11 cellular contexts compared by ENCODE assay signal in the genomic region with DNA sequence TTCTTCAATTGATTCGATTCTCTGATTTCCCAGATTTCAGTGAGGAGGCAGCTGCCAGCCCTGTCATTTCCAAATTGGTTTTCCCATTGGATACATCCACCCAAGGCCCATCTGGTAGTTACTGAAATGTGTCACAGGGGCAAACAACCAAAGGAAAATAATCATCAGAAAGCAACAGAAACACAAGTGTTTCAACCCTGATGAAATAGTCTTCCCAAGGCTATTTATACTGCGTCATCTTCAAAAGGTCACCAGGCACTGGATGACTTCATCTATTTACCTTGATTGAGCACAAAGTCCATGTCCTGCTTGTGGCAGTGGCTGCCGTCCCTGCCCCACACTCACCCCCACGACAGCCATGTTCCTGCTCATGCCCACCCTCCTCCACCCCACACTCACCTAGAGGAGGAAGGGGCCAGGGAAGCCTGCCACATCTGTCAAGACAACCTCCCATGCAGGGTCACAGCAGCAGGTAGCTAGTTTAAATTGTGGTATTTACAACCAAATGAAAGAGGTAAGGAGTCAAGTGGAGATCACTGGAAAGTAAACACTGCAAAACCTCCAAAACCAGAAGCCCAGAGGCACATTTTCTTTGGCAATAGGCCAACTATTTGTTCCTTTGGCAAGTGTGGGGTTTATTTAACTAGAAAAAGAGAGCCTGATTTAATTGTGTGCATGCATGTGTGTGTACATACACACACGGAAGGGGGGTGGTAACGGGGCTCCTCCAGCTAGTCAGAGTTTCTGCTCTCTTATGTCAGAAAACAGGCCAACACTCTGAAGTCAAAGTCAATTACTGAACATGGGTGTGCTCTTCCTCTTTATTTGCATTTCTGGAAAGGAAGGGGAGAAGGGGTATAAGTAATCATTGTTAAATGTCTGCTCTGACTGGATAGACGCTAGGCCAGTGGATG. TPM values are rescaled to one million over a fixed set of nuclear protein-coding genes. Genes with fewer than 3 reads are reported as not detected.
A peak's percentile ranks its signal among the peaks of the same experiment; 100 is the strongest.
DNase-seq lines count a peak whose midpoint lies in the region; ATAC-seq and TF ChIP-seq lines count a peak whose summit lies in the region.
"Had no signal": no experiment of that assay in that cellular context is flagged by ENCODE, and none has a peak within 500 bp of the region (broad histone marks: within the 10 kb centered on the region; RNA-seq: fewer than 3 reads in every experiment).

No MANE protein-coding gene starts in this region.

- H3K9me3 ChIP-seq in right lobe of liver: no peaks in the 10 kb centered on the region

- H3K4me1 Mint-ChIP-seq in WTC11 (peaks cover 19% of the 10 kb centered on the region), nephron progenitor cell (peaks cover 24% of the 10 kb centered on the region)

- H3K36me3 ChIP-seq in right lobe of liver: no peaks in the 10 kb centered on the region

- no peak overlapping the region for H3K27ac Mint-ChIP-seq in WTC11
- no peak overlapping the region for H3K27ac Mint-ChIP-seq in nephron progenitor cell
- H3K27ac Mint-ChIP-seq: activated T-cell treated with anti-CD3 and anti-CD28 coated beads, Interleukin-2, amount 50 U/mL, for 72 hours had no signal

- peak; percentile 77 for TF ChIP-seq POLR2A in right lobe of liver (IDR thresholded peaks at IDR 0.05)

- H3K9me3 Mint-ChIP-seq in WTC11 (no peaks in the 10 kb centered on the region), nephron progenitor cell (no peaks in the 10 kb centered on the region)
- H3K9me3 Mint-ChIP-seq: activated T-cell treated with anti-CD3 and anti-CD28 coated beads, Interleukin-2, amount 50 U/mL, for 72 hours had no signal

- H3K27me3 Mint-ChIP-seq in WTC11 (ENCODE audit: low read depth): no peaks in the 10 kb centered on the region; the same call in 1 of the 2 replicates
- H3K27me3 Mint-ChIP-seq in nephron progenitor cell (ENCODE audit: low read depth, poor library complexity): no peaks in the 10 kb centered on the region

- in situ Hi-C loops in G401 (cut with HindIII; ENCODE audit: low sequenced_read_pairs): no loop called here

- peaks cover 0 to 39% (median 14%) of the 10 kb centered on the region in 4 donors for H3K4me1 ChIP-seq in right lobe of liver

- no peaks in the 10 kb centered on the region for H3K27me3 ChIP-seq in right lobe of liver

- CTCF ChIA-PET in WTC11 (lab: Charles Lee): no interaction called here

- peak overlapping the region; percentile 76 to 99 (median 95) for H3K27ac ChIP-seq in right lobe of liver

- H3K36me3 Mint-ChIP-seq in WTC11 (no peaks in the 10 kb centered on the region), nephron progenitor cell (ENCODE audit: low read depth) (no peaks in the 10 kb centered on the region)

- TF ChIP-seq CTCF in WTC11 (IDR thresholded peaks at IDR 0.05) (no peak), right lobe of liver (IDR thresholded peaks at IDR 0.05) (no peak), nephron progenitor cell (IDR thresholded peaks at IDR 0.05) (no peak)

- POLR2A ChIA-PET in WTC11 (lab: Charles Lee): no interaction called here

- 24% methylated on average over 5 of the region's 7 CpGs for WGBS in right lobe of liver (ENCODE audit: insufficient coverage, low coverage, low lambda C conversion rate, missing lambda C conversion rate)

- H3K4me3 Mint-ChIP-seq in WTC11 (no peak overlapping the region), nephron progenitor cell (no peak overlapping the region)
- H3K4me3 Mint-ChIP-seq: activated T-cell treated with anti-CD3 and anti-CD28 coated beads, Interleukin-2, amount 50 U/mL, for 72 hours had no signal

- DNase-seq in DMS53 treated with DMSO at 0.1 percent for 48 hours (lab: John Stamatoyannopoulos, UW; ENCODE audit: unreplicated experiment): peak; percentile 98
- DNase-seq in NCI-H2029 treated with DMSO at 0.1 percent for 48 hours (lab: John Stamatoyannopoulos, UW): peak; percentile 95
- DNase-seq in WTC11 (ENCODE audit: low spot score): no peak
- DNase-seq in right lobe of liver: peak; percentile 70 to 87 (median 84)
- no peak for DNase-seq in G401 (ENCODE audit: low spot score)
- no peak for DNase-seq in nephron progenitor cell
- DNase-seq: activated T-cell treated with anti-CD3 and anti-CD28 coated beads, Interleukin-2, amount 50 U/mL, for 72 hours; GF-D8 had no signal

- H3K4me3 ChIP-seq in right lobe of liver: peak overlapping the region in 1 of 3 donors; percentile 19
- H3K4me3 ChIP-seq: skin epidermis had no signal

- ATAC-seq in WTC11: peak; percentile 59; the same call in 1 of the 2 replicates
- peak; percentile 79 to 92 (median 84) for ATAC-seq in right lobe of liver
- ATAC-seq in GM21825 (IDR thresholded peaks at IDR 0.05; ENCODE audit: unreplicated experiment): no peak
- no peak for ATAC-seq in GM21367 (IDR thresholded peaks at IDR 0.05; ENCODE audit: unreplicated experiment)
- ATAC-seq: activated T-cell treated with anti-CD3 and anti-CD28 coated beads, Interleukin-2, amount 50 U/mL, for 72 hours had no signal

- intact Hi-C loops in right lobe of liver (cut with DNase I): loop anchor here in 1 of 2 donors (10.0 kb wide), 1 partner anchor 487 kb away; a partner anchor contains a TSS

TF ChIP-seq in WTC11, 78 proteins besides CTCF, POLR2A, EP300 and RAD21:
- TF ChIP-seq OVOL2 (CRISPR knock-in tag; IDR thresholded peaks at IDR 0.05; ENCODE audit: borderline replicate concordance): no peak
- TF ChIP-seq, protein P1, sequence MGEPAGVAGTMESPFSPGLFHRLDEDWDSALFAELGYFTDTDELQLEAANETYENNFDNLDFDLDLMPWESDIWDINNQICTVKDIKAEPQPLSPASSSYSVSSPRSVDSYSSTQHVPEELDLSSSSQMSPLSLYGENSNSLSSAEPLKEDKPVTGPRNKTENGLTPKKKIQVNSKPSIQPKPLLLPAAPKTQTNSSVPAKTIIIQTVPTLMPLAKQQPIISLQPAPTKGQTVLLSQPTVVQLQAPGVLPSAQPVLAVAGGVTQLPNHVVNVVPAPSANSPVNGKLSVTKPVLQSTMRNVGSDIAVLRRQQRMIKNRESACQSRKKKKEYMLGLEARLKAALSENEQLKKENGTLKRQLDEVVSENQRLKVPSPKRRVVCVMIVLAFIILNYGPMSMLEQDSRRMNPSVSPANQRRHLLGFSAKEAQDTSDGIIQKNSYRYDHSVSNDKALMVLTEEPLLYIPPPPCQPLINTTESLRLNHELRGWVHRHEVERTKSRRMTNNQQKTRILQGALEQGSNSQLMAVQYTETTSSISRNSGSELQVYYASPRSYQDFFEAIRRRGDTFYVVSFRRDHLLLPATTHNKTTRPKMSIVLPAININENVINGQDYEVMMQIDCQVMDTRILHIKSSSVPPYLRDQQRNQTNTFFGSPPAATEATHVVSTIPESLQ (CRISPR knock-in tag; IDR thresholded peaks at IDR 0.05): no peak
- TF ChIP-seq, protein P2, sequence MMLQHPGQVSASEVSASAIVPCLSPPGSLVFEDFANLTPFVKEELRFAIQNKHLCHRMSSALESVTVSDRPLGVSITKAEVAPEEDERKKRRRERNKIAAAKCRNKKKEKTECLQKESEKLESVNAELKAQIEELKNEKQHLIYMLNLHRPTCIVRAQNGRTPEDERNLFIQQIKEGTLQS (CRISPR knock-in tag; conservative IDR thresholded peaks at IDR 0.05): no peak
- peak; percentile 95 for TF ChIP-seq GABPB1 (CRISPR knock-in tag; IDR thresholded peaks at IDR 0.05)

RNA-seq across cellular contexts. Expression of a gene that starts 49.5 kb away (rescaled TPM):
- total RNA-seq in WTC11 (2021) (67.9 to 80.0 TPM (median 79.2 TPM) in 3 replicates), right lobe of liver (10 to 100 TPM; 23.3 to 66.4 (median 50.0) TPM)
- 78.3 and 99.2 TPM in 2 replicates for total RNA-seq in G401 (2014; rRNA removed; shearing (Covaris generic))

Comparison
In these comparisons a context has a peak if more than half of its experiments do, and no peak if none do; other contexts are left out.
1. DNase-seq: peak in DMS53 treated with DMSO at 0.1 percent for 48 hours (single experiment), NCI-H2029 treated with DMSO at 0.1 percent for 48 hours (single experiment) and right lobe of liver (3 of 3); none in WTC11 (single experiment), G401 (single experiment) and nephron progenitor cell (single experiment).
2. ATAC-seq: peak in WTC11 (single experiment) and right lobe of liver (4 of 4); none in GM21825 (single experiment) and GM21367 (single experiment).